ENCODE assay signal across 8 cellular contexts in the genomic region with DNA sequence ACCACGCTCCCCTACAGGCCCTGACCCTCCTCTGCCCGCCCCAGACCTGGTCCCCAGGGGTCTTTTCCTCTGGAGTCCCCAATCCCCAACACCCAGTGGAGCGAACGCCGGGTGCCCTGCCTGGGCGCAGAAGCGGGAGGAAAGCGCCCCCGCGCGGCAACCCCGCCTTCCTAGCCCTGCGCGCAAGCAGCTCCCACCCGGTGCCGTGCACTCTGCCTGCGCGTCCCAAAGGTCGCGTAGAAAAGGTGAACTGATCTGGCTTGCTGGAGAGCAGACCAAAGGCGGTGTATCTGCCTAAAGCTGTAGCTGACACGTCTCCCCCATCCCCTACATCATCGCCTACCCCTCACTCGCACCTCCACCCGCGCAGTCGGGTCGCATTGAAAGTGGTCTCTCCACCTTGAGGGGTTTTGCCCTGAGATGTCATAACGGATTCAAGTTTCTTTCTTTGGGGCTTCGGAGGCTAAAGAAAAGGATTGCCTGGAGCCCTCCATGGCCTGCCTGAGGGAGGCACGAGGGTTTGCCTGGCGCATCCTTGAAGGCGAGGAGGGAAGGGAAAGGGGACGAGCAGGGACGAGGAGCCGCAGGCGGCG. TPM values are rescaled to one million over a fixed set of nuclear protein-coding genes. Genes with fewer than 3 reads are reported as not detected.
DNase-seq lines count a peak whose midpoint lies in the region; ATAC-seq and TF ChIP-seq lines count a peak whose summit lies in the region.

No MANE protein-coding gene starts in this region.

- intact Hi-C loops in prostate gland (cut with DNase I): no loop called here

- no peaks in the 10 kb centered on the region for H3K9me3 ChIP-seq in prostate gland

- H3K4me1 ChIP-seq in prostate gland (replicated peaks): peaks cover 13% of the 10 kb centered on the region

- POLR2A ChIA-PET in BJ (lab: Charles Lee): no interaction called here

- H3K4me3 Mint-ChIP-seq in IgD-negative memory B cell (peak overlapping the region; percentile 50 to 92 (median 86)), nephron progenitor cell (peak overlapping the region; percentile 83)

- CTCF ChIA-PET in BJ (lab: Yijun Ruan, JAX): interaction anchor here (1.0 to 1.4 kb wide), 4 partner anchors 9 to 51 kb away, joined by 3 to 6 read pairs (median 4); no protein-coding TSS in a partner anchor

- peaks cover 59% of the 10 kb centered on the region for H3K27me3 ChIP-seq in BJ (ENCODE audit: control insufficient read depth, insufficient read depth, low read length)
- peaks cover 41% of the 10 kb centered on the region for H3K27me3 ChIP-seq in prostate gland (replicated peaks; ENCODE audit: insufficient read depth)

- H3K36me3 Mint-ChIP-seq in IgD-negative memory B cell: no peaks in the 10 kb centered on the region
- no peaks in the 10 kb centered on the region for H3K36me3 Mint-ChIP-seq in nephron progenitor cell (ENCODE audit: low read depth)

- H3K4me3 ChIP-seq in BJ (ENCODE audit: low read depth, low read length) (no peak overlapping the region), coronary artery (peak overlapping the region; percentile 65), prostate gland (no peak overlapping the region)

- no peak for ATAC-seq in HG02571 (IDR thresholded peaks at IDR 0.05; ENCODE audit: unreplicated experiment)

- H3K9me3 Mint-ChIP-seq in IgD-negative memory B cell (peaks cover 0 to 15% (median 3%) of the 10 kb centered on the region in 3 donors), nephron progenitor cell (no peaks in the 10 kb centered on the region)

- H3K4me1 Mint-ChIP-seq in IgD-negative memory B cell (peaks cover 11 to 26% (median 26%) of the 10 kb centered on the region in 3 donors), nephron progenitor cell (peaks cover 72% of the 10 kb centered on the region)

- no peak for TF ChIP-seq POLR2A in prostate gland (IDR thresholded peaks at IDR 0.05)

- peaks cover 63% of the 10 kb centered on the region for H3K27me3 Mint-ChIP-seq in IgD-negative memory B cell
- peaks cover 18% of the 10 kb centered on the region for H3K27me3 Mint-ChIP-seq in nephron progenitor cell (ENCODE audit: low read depth, poor library complexity)

- DNase-seq in BJ (ENCODE audit: low read depth) (no peak), coronary artery (ENCODE audit: low spot score) (no peak), nephron progenitor cell (peak; percentile 74), NCI-H128 (lab: John Stamatoyannopoulos, UW; ENCODE audit: unreplicated experiment) (no peak), prostate gland (ENCODE audit: low spot score) (no peak)
- no peak for DNase-seq in stimulated activated naive CD4-positive, alpha-beta T cell treated with Interleukin-2 at 50 U/mL for 16 hours (lab: John Stamatoyannopoulos, UW)

- H3K27ac Mint-ChIP-seq in IgD-negative memory B cell: peak overlapping the region; percentile 34 to 93 (median 90)
- peak overlapping the region; percentile 15 for H3K27ac Mint-ChIP-seq in nephron progenitor cell

- H3K36me3 ChIP-seq in BJ (ENCODE audit: control insufficient read depth, insufficient read depth, low read length) (no peaks in the 10 kb centered on the region), prostate gland (no peaks in the 10 kb centered on the region)

- TF ChIP-seq CTCF in BJ (IDR thresholded peaks at IDR 0.05; ENCODE audit: insufficient read depth, low read depth, low read length) (peak; percentile 19; the same call in 1 of the 2 replicates), coronary artery (IDR thresholded peaks at IDR 0.05) (no peak), nephron progenitor cell (IDR thresholded peaks at IDR 0.05) (peak; percentile 39), prostate gland (IDR thresholded peaks at IDR 0.05) (no peak)

- H3K27ac ChIP-seq in coronary artery: no peak overlapping the region
- H3K27ac ChIP-seq in prostate gland: no peak overlapping the region

- WGBS in prostate gland: 35% methylated on average over 38 of the region's 38 CpGs

RNA-seq across cellular contexts. Expression of gene GAD1, which starts 5.7 kb away (rescaled TPM):
- polyA plus RNA-seq in BJ (2011; rRNA removed) (0.25 and 0.63 TPM in 2 replicates), IgD-negative memory B cell (not detected)
- polyA minus RNA-seq in BJ (2011; rRNA and poly(A)+ RNA removed): 0.46 TPM in 1 of 2 replicates, not detected in the other
- 10 to 100 TPM in 1 of 2 donors, 1 to 10 TPM in 1; 2.9 to 16.7 TPM for total RNA-seq in prostate gland

RNA-seq across cellular contexts. Expression of gene ERICH2, which starts 52.2 kb away (rescaled TPM):
- polyA plus RNA-seq in BJ (2011; rRNA removed): not detected in 2 replicates
- not detected in 2 replicates for polyA minus RNA-seq in BJ (2011; rRNA and poly(A)+ RNA removed)
- polyA plus RNA-seq in IgD-negative memory B cell: not detected
- total RNA-seq in prostate gland: under 1 TPM in 1 of 2 donors, not detected in 1; 0.73 TPM

Comparison
In these comparisons a context has a peak if more than half of its experiments do, and no peak if none do; other contexts are left out.
1. CTCF ChIP-seq: peak in BJ (single experiment) and nephron progenitor cell (single experiment); none in coronary artery (single experiment) and prostate gland (0 of 4).